Comparison of ENCODE assay signal across 7 cellular contexts in genomic region chr2:63847571-63847970, GRCh38. TPM values are rescaled to one million over a fixed set of nuclear protein-coding genes. Genes with fewer than 3 reads are reported as not detected.
DNase-seq lines count a peak whose midpoint lies in the region; ATAC-seq and TF ChIP-seq lines count a peak whose summit lies in the region.
"Not testable (repeated sequence)": the region's sequence is repeated elsewhere in the genome, so short reads cannot be mapped to it uniquely, and the experiment has no call there.

No MANE protein-coding gene starts in this region.

- WGBS in trophoblast cell (ENCODE audit: extremely low coverage, insufficient coverage, insufficient read length), result no CpG with 5 or more reads among the region's 4 CpGs

- H3K27ac ChIP-seq in DND-41 (ENCODE audit: low read length) (peak overlapping the region; percentile 58), HUES6 (ENCODE audit: low read depth, low read length) (peak overlapping the region; percentile 96), left ventricle myocardium inferior (replicated peaks) (peak overlapping the region; percentile 97), trophoblast cell (ENCODE audit: low read depth, low read length) (peak overlapping the region; percentile 10)

- CTCF ChIA-PET in WTC11 (lab: Charles Lee), result not testable (repeated sequence)

- not testable (repeated sequence) for H2AFZ ChIP-seq in DND-41 (ENCODE audit: low read depth, low read length); trophoblast cell (ENCODE audit: insufficient read depth, low read length, poor library complexity)

- H3K23ac ChIP-seq in trophoblast cell (ENCODE audit: low read length), result not testable (repeated sequence)

- not testable (repeated sequence) for ATAC-seq in DND-41 (ENCODE audit: insufficient read depth, low read depth); WTC11

- peak overlapping the region; percentile 8; the same call in 1 of the 2 replicates for H3K9ac ChIP-seq in DND-41 (ENCODE audit: low read depth, low read length)
- peak overlapping the region; percentile 76 for H3K9ac ChIP-seq in HUES6 (ENCODE audit: low read length)
- not testable (repeated sequence) for H3K9ac ChIP-seq in trophoblast cell (ENCODE audit: low read length)

- peak overlapping the region; percentile 43 for H4K91ac ChIP-seq in trophoblast cell (ENCODE audit: low read depth, low read length)

- not testable (repeated sequence) for H3K27me3 ChIP-seq in DND-41 (ENCODE audit: insufficient read depth, low read length, poor library complexity); HUES6 (ENCODE audit: control insufficient read depth, insufficient read depth, low read length); left ventricle myocardium inferior (ENCODE audit: low read depth); trophoblast cell (ENCODE audit: insufficient read depth, low read length)

- H3K4me3 Mint-ChIP-seq in WTC11, result peak overlapping the region; percentile 100
- not testable (repeated sequence) for H3K4me3 Mint-ChIP-seq in chondrocyte (ENCODE audit: unreplicated experiment); mesothelial cell of epicardium

- POLR2A ChIA-PET in WTC11 (lab: Charles Lee), result not testable (repeated sequence)

- not testable (repeated sequence) for H3K14ac ChIP-seq in trophoblast cell (ENCODE audit: low read length)

- H4K12ac ChIP-seq in trophoblast cell (ENCODE audit: low read depth, low read length), result not testable (repeated sequence)

- H3K4me3 ChIP-seq in DND-41 (ENCODE audit: low read depth in 1 of 2, low read length in 2 of 2) (peak overlapping the region in 1 of 2 experiments; percentile 26; a peak in 1 of 4 replicates), HUES6 (ENCODE audit: low read depth, low read length) (peak overlapping the region; percentile 94)
- H3K4me3 ChIP-seq in left ventricle myocardium inferior; trophoblast cell (ENCODE audit: low read depth, low read length): not testable (repeated sequence)

- peaks cover 48% of the 10 kb centered on the region for H3K36me3 Mint-ChIP-seq in WTC11
- H3K36me3 Mint-ChIP-seq in chondrocyte (ENCODE audit: low read depth); mesothelial cell of epicardium: not testable (repeated sequence)

- H3K4me1 ChIP-seq in DND-41 (ENCODE audit: insufficient read depth, low read length) (peaks cover 89% of the 10 kb centered on the region), HUES6 (ENCODE audit: control insufficient read depth, insufficient read depth, low read length) (peaks cover 60% of the 10 kb centered on the region), left ventricle myocardium inferior (peaks cover 97% of the 10 kb centered on the region), trophoblast cell (ENCODE audit: control insufficient read depth in 1 of 2, insufficient read depth in 2 of 2, low read length in 2 of 2) (peaks cover 7 to 19% of the 10 kb centered on the region in 2 experiments)

- H3K18ac ChIP-seq in trophoblast cell (ENCODE audit: low read length), result not testable (repeated sequence)

- not testable (repeated sequence) for H2BK12ac ChIP-seq in trophoblast cell (ENCODE audit: low read length)

- not testable (repeated sequence) for H3K9me3 ChIP-seq in DND-41 (ENCODE audit: insufficient read depth, low read length, severe bottlenecking); HUES6 (ENCODE audit: control insufficient read depth, insufficient read depth, low read depth, low read length); left ventricle myocardium inferior (replicated peaks); trophoblast cell (ENCODE audit: insufficient read depth, low read depth, low read length)

- peaks cover 41% of the 10 kb centered on the region for H3K36me3 ChIP-seq in DND-41 (ENCODE audit: insufficient read depth, low read length)
- H3K36me3 ChIP-seq in HUES6 (ENCODE audit: control insufficient read depth, insufficient read depth, low read length), result peaks cover 35% of the 10 kb centered on the region
- H3K36me3 ChIP-seq in left ventricle myocardium inferior; trophoblast cell (ENCODE audit: control insufficient read depth in 1 of 2, insufficient read depth in 2 of 2, low read length in 2 of 2): not testable (repeated sequence)

- not testable (repeated sequence) for DNase-seq in DND-41; WTC11 (ENCODE audit: low spot score); chondrocyte (ENCODE audit: low spot score); left ventricle myocardium inferior; mesothelial cell of epicardium (ENCODE audit: low spot score in 2 of 2, unreplicated experiment in 2 of 2); trophoblast cell

- not testable (repeated sequence) for H2AK5ac ChIP-seq in trophoblast cell (ENCODE audit: low read length)

- H4K8ac ChIP-seq in trophoblast cell (ENCODE audit: low read depth, low read length), result not testable (repeated sequence)

- H3K79me2 ChIP-seq in DND-41 (ENCODE audit: insufficient read depth, low read length) (peaks cover 100% of the 10 kb centered on the region), trophoblast cell (ENCODE audit: control insufficient read depth, insufficient read depth, low read length, poor library complexity) (peaks cover 14% of the 10 kb centered on the region)

- intact Hi-C loops in left ventricle myocardium inferior (cut with micrococcal nuclease), result loop anchor here (10.0 kb wide), 1 partner anchor 153 kb away; no protein-coding TSS in a partner anchor

- not testable (repeated sequence) for TF ChIP-seq CTCF in DND-41 (IDR thresholded peaks at IDR 0.05; ENCODE audit: borderline replicate concordance, extremely low read depth, low read length, poor library complexity, severe bottlenecking); WTC11 (IDR thresholded peaks at IDR 0.05); chondrocyte (IDR thresholded peaks at IDR 0.05); left ventricle myocardium inferior (IDR thresholded peaks at IDR 0.05; ENCODE audit: borderline replicate concordance); mesothelial cell of epicardium (IDR thresholded peaks at IDR 0.05; ENCODE audit: unreplicated experiment)

- H4K20me1 ChIP-seq in DND-41 (ENCODE audit: insufficient read depth, low read length), result peaks cover 27% of the 10 kb centered on the region

- not testable (repeated sequence) for H3K79me1 ChIP-seq in trophoblast cell (ENCODE audit: low read length)

- not testable (repeated sequence) for H3K27me3 Mint-ChIP-seq in WTC11 (ENCODE audit: low read depth); chondrocyte (ENCODE audit: low read depth); mesothelial cell of epicardium (ENCODE audit: low read depth)

- H3K9me3 Mint-ChIP-seq in WTC11; chondrocyte (ENCODE audit: low read depth); mesothelial cell of epicardium: not testable (repeated sequence)

- not testable (repeated sequence) for H2BK120ac ChIP-seq in trophoblast cell (ENCODE audit: insufficient read depth, low read length, poor library complexity)

- H3K27ac Mint-ChIP-seq in WTC11 (peak overlapping the region; percentile 100), chondrocyte (ENCODE audit: unreplicated experiment) (peak overlapping the region; percentile 13), mesothelial cell of epicardium (peak overlapping the region; percentile 97)

- peak overlapping the region; percentile 93 for H3K4ac ChIP-seq in trophoblast cell (ENCODE audit: low read depth, low read length)

- peak overlapping the region; percentile 69 for H3K4me2 ChIP-seq in DND-41 (ENCODE audit: insufficient read depth, low read length)
- H3K4me2 ChIP-seq in trophoblast cell (ENCODE audit: low read length), result not testable (repeated sequence)

- peaks cover 81% of the 10 kb centered on the region for H3K4me1 Mint-ChIP-seq in WTC11
- peaks cover 94% of the 10 kb centered on the region for H3K4me1 Mint-ChIP-seq in chondrocyte (ENCODE audit: low read depth)
- peaks cover 82% of the 10 kb centered on the region for H3K4me1 Mint-ChIP-seq in mesothelial cell of epicardium

- H2BK5ac ChIP-seq in trophoblast cell (ENCODE audit: low read depth, low read length, poor library complexity), result not testable (repeated sequence)

TF ChIP-seq in WTC11, 78 proteins besides CTCF, POLR2A, EP300 and RAD21 (continues in another document):
- TF ChIP-seq ETV6 (CRISPR knock-in tag; IDR thresholded peaks at IDR 0.05) (0 out of 2 replicates have a peak, but pooled peaks have one; percentile 55), NFE2L1 (CRISPR knock-in tag; IDR thresholded peaks at IDR 0.05) (peak; percentile 19; the same call in 1 of the 2 replicates)
- TF ChIP-seq, protein P1, sequence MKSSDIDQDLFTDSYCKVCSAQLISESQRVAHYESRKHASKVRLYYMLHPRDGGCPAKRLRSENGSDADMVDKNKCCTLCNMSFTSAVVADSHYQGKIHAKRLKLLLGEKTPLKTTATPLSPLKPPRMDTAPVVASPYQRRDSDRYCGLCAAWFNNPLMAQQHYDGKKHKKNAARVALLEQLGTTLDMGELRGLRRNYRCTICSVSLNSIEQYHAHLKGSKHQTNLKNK (CRISPR knock-in tag; IDR thresholded peaks at IDR 0.05), result 0 out of 2 replicates have a peak, but pooled peaks have one; percentile 16
- TF ChIP-seq, protein P2, sequence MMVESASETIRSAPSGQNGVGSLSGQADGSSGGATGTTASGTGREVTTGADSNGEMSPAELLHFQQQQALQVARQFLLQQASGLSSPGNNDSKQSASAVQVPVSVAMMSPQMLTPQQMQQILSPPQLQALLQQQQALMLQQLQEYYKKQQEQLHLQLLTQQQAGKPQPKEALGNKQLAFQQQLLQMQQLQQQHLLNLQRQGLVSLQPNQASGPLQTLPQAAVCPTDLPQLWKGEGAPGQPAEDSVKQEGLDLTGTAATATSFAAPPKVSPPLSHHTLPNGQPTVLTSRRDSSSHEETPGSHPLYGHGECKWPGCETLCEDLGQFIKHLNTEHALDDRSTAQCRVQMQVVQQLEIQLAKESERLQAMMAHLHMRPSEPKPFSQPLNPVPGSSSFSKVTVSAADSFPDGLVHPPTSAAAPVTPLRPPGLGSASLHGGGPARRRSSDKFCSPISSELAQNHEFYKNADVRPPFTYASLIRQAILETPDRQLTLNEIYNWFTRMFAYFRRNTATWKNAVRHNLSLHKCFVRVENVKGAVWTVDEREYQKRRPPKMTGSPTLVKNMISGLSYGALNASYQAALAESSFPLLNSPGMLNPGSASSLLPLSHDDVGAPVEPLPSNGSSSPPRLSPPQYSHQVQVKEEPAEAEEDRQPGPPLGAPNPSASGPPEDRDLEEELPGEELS (CRISPR knock-in tag; IDR thresholded peaks at IDR 0.05), result peak; percentile 34; the same call in 1 of the 2 replicates

RNA-seq across cellular contexts. Expression of gene UGP2, which starts 5.9 kb away (rescaled TPM):
- total RNA-seq in WTC11 (2021) (543 to 626 TPM (median 606 TPM) in 3 replicates), chondrocyte (99.5 to 112 TPM (median 105 TPM) in 3 replicates), left ventricle myocardium inferior (394 TPM), mesothelial cell of epicardium (92.6 to 99.1 TPM (median 96.7 TPM) in 3 replicates)
- 187 and 206 TPM in 2 replicates for polyA plus RNA-seq in trophoblast cell (2013)

Comparison
In these comparisons a context has a peak if more than half of its experiments do, and no peak if none do; other contexts are left out.
1. H3K27ac ChIP-seq: peak in every context shown above with its lines; median percentile 97 in left ventricle myocardium inferior; 96 in HUES6; 58 in DND-41; 10 in trophoblast cell.
2. H3K27ac Mint-ChIP-seq: peak in every context shown above with its lines; median percentile 100 in WTC11; 97 in mesothelial cell of epicardium; 13 in chondrocyte.